11 cellular contexts compared by ENCODE assay signal in genomic region chr18:58716046-58716766, GRCh38. TPM values are rescaled to one million over a fixed set of nuclear protein-coding genes. Genes with fewer than 3 reads are reported as not detected.
DNase-seq lines count a peak whose midpoint lies in the region; ATAC-seq, FAIRE-seq and TF ChIP-seq lines count a peak whose summit lies in the region.
"Had no signal": no experiment of that assay in that cellular context is flagged by ENCODE, and none has a peak within 500 bp of the region (broad histone marks: within the 10 kb centered on the region; RNA-seq: fewer than 3 reads in every experiment).

No MANE protein-coding gene starts in this region.

- CTCF ChIA-PET in activated CD4-positive, alpha-beta T cell treated with anti-CD3 and anti-CD28 coated beads, Interleukin-2, amount 10 ng/mL, durations not matched to agents 7 days and 5 days (lab: Charles Lee), result interaction anchor here (0.9 to 1.6 kb wide), 2 partner anchors 19 to 86 kb away, joined by 3 to 4 read pairs; no protein-coding TSS in a partner anchor
- CTCF ChIA-PET in activated CD4-positive, alpha-beta memory T cell treated with anti-CD3 and anti-CD28 coated beads for 36 hours (lab: Charles Lee), result interaction anchor here (0.7 to 1.1 kb wide), 3 partner anchors 7 to 48 kb away, joined by 3 to 5 read pairs (median 3); no protein-coding TSS in a partner anchor

- TF ChIP-seq EP300 in upper lobe of left lung (IDR thresholded peaks at IDR 0.05), result no peak

- TF ChIP-seq CTCF in upper lobe of left lung (IDR thresholded peaks at IDR 0.05), result no peak

- H3K4me1 Mint-ChIP-seq in activated CD4-positive, alpha-beta T cell treated with anti-CD3 and anti-CD28 coated beads, Interleukin-2, amount 10 ng/mL, durations not matched to agents 7 days and 5 days, result peaks cover 41% of the 10 kb centered on the region
- peaks cover 44% of the 10 kb centered on the region for H3K4me1 Mint-ChIP-seq in activated CD4-positive, alpha-beta memory T cell treated with anti-CD3 and anti-CD28 coated beads for 36 hours (ENCODE audit: low read depth)

- 46 to 77% (median 61%) methylated on average over 4 of the region's 4 CpGs for WGBS in small intestine, 3 donors
- WGBS in upper lobe of left lung, 2 donors, result 33 to 37% methylated on average over 4 of the region's 4 CpGs

- no peak for TF ChIP-seq POLR2A in upper lobe of left lung (IDR thresholded peaks at IDR 0.05)

- no peaks in the 10 kb centered on the region for H3K9me3 Mint-ChIP-seq in activated CD4-positive, alpha-beta T cell treated with anti-CD3 and anti-CD28 coated beads, Interleukin-2, amount 10 ng/mL, durations not matched to agents 7 days and 5 days
- no peaks in the 10 kb centered on the region for H3K9me3 Mint-ChIP-seq in activated CD4-positive, alpha-beta memory T cell treated with anti-CD3 and anti-CD28 coated beads for 36 hours

- H3K4me3 ChIP-seq in small intestine (ENCODE audit: low read depth in 1 of 2, low read length in 2 of 2) (no peak overlapping the region), upper lobe of left lung (no peak overlapping the region)
- H3K4me3 ChIP-seq: A549 had no signal

- H3K9me3 ChIP-seq in small intestine (ENCODE audit: control insufficient read depth, low read depth) (no peaks in the 10 kb centered on the region), upper lobe of left lung (no peaks in the 10 kb centered on the region)
- H3K9me3 ChIP-seq: A549 had no signal

- H3K4me3 Mint-ChIP-seq in activated CD4-positive, alpha-beta T cell treated with anti-CD3 and anti-CD28 coated beads, Interleukin-2, amount 10 ng/mL, durations not matched to agents 7 days and 5 days, result no peak overlapping the region
- H3K4me3 Mint-ChIP-seq in activated CD4-positive, alpha-beta memory T cell treated with anti-CD3 and anti-CD28 coated beads for 36 hours, result no peak overlapping the region

- H3K4me1 ChIP-seq in small intestine (ENCODE audit: control insufficient read depth in 2 of 2, insufficient read depth in 1 of 2, low read depth in 1 of 2, low read length in 1 of 2) (no peaks in the 10 kb centered on the region), upper lobe of left lung (peaks cover 0 to 8% (median 3%) of the 10 kb centered on the region in 4 donors)
- H3K4me1 ChIP-seq: A549 had no signal

- no peaks in the 10 kb centered on the region for H3K27me3 Mint-ChIP-seq in activated CD4-positive, alpha-beta T cell treated with anti-CD3 and anti-CD28 coated beads, Interleukin-2, amount 10 ng/mL, durations not matched to agents 7 days and 5 days
- H3K27me3 Mint-ChIP-seq in activated CD4-positive, alpha-beta memory T cell treated with anti-CD3 and anti-CD28 coated beads for 36 hours, result no peaks in the 10 kb centered on the region

- POLR2A ChIA-PET in activated CD4-positive, alpha-beta T cell treated with anti-CD3 and anti-CD28 coated beads, Interleukin-2, amount 10 ng/mL, durations not matched to agents 7 days and 5 days (lab: Charles Lee), result interaction anchor here (1.0 kb wide), 1 partner anchor 23 kb away, joined by 5 read pairs; no protein-coding TSS in a partner anchor
- POLR2A ChIA-PET in activated CD4-positive, alpha-beta memory T cell treated with anti-CD3 and anti-CD28 coated beads for 36 hours (lab: Charles Lee), result interaction anchor here (1.2 kb wide), 1 partner anchor 45 kb away, joined by 3 read pairs; the partner anchor contains the start of gene MALT1

- ATAC-seq in HG02884 (IDR thresholded peaks at IDR 0.05; ENCODE audit: unreplicated experiment), result peak; percentile 79
- no peak for ATAC-seq in upper lobe of left lung (ENCODE audit: low FRiP score in 2 of 2)
- ATAC-seq: A549 had no signal

- peak overlapping the region; percentile 80 for H3K27ac Mint-ChIP-seq in activated CD4-positive, alpha-beta T cell treated with anti-CD3 and anti-CD28 coated beads, Interleukin-2, amount 10 ng/mL, durations not matched to agents 7 days and 5 days
- peak overlapping the region; percentile 46 for H3K27ac Mint-ChIP-seq in activated CD4-positive, alpha-beta memory T cell treated with anti-CD3 and anti-CD28 coated beads for 36 hours

- no peak for FAIRE-seq in small intestine (lab: Jason Lieb, UNC)
- FAIRE-seq: A549 had no signal

- peak overlapping the region in 1 of 2 donors; percentile 27 for H3K27ac ChIP-seq in small intestine (ENCODE audit: low read depth in 1 of 2, low read length in 1 of 2)
- H3K27ac ChIP-seq in upper lobe of left lung, result no peak overlapping the region
- H3K27ac ChIP-seq: A549 had no signal

- H3K36me3 ChIP-seq in small intestine (ENCODE audit: control insufficient read depth in 2 of 2, insufficient read depth in 2 of 2, low read length in 2 of 2) (peaks cover 0 to 2% of the 10 kb centered on the region in 2 donors), upper lobe of left lung (peaks cover 0 to 9% (median 0%) of the 10 kb centered on the region in 4 donors)

- peak; percentile 23 for DNase-seq in activated CD4-positive, alpha-beta T cell treated with anti-CD3 and anti-CD28 coated beads, Interleukin-2, amount 10 ng/mL, durations not matched to agents 7 days and 5 days
- DNase-seq in activated CD4-positive, alpha-beta T cell treated with anti-CD3 and anti-CD28 coated beads for 48 hours, result no peak
- DNase-seq in activated CD4-positive, alpha-beta memory T cell treated with anti-CD3 and anti-CD28 coated beads for 36 hours, result no peak
- peak; percentile 28 for DNase-seq in small intestine
- DNase-seq in NCI-H146 treated with DMSO at 0.1 percent for 48 hours (lab: John Stamatoyannopoulos, UW; ENCODE audit: unreplicated experiment), result no peak
- no peak for DNase-seq in upper lobe of left lung
- DNase-seq in retina, result no peak
- DNase-seq: NCI-H2227 treated with DMSO at 0.1 percent for 48 hours, T-helper 9 cell had no signal

- H3K36me3 Mint-ChIP-seq in activated CD4-positive, alpha-beta T cell treated with anti-CD3 and anti-CD28 coated beads, Interleukin-2, amount 10 ng/mL, durations not matched to agents 7 days and 5 days (ENCODE audit: low read depth), result peaks cover 66% of the 10 kb centered on the region
- H3K36me3 Mint-ChIP-seq in activated CD4-positive, alpha-beta memory T cell treated with anti-CD3 and anti-CD28 coated beads for 36 hours, result peaks cover 20% of the 10 kb centered on the region

- intact Hi-C loops in activated CD4-positive, alpha-beta memory T cell treated with anti-CD3 and anti-CD28 coated beads for 36 hours (cut with micrococcal nuclease), result loop anchor here (2.0 kb wide), 1 partner anchor 19 kb away; no protein-coding TSS in a partner anchor

- H3K27me3 ChIP-seq in small intestine (ENCODE audit: control insufficient read depth in 2 of 2, insufficient read depth in 2 of 2, low read length in 2 of 2), result no peaks in the 10 kb centered on the region
- no peaks in the 10 kb centered on the region for H3K27me3 ChIP-seq in upper lobe of left lung

RNA-seq across cellular contexts. Expression of gene MALT1, which starts 44.9 kb away (rescaled TPM):
- 10 to 100 TPM; 52.1 to 57.0 TPM for total RNA-seq in activated CD4-positive, alpha-beta T cell treated with anti-CD3 and anti-CD28 coated beads, Interleukin-2, amount 10 ng/mL, durations not matched to agents 7 days and 5 days
- total RNA-seq in activated CD4-positive, alpha-beta memory T cell treated with anti-CD3 and anti-CD28 coated beads for 36 hours, result 10 to 100 TPM; 42.5 to 44.3 TPM
- 1 to 10 TPM; 4.9 to 6.3 (median 6.2) TPM for polyA plus RNA-seq in small intestine
- 10 to 100 TPM; 17.1 to 29.3 (median 24.6) TPM for total RNA-seq in upper lobe of left lung

Comparison
In these comparisons a context has a peak if more than half of its experiments do, and no peak if none do; other contexts are left out.
1. DNase-seq: peak in activated CD4-positive, alpha-beta T cell treated with anti-CD3 and anti-CD28 coated beads, Interleukin-2, amount 10 ng/mL, durations not matched to agents 7 days and 5 days (single experiment) and small intestine (single experiment); none in activated CD4-positive, alpha-beta T cell treated with anti-CD3 and anti-CD28 coated beads for 48 hours (single experiment), activated CD4-positive, alpha-beta memory T cell treated with anti-CD3 and anti-CD28 coated beads for 36 hours (single experiment), NCI-H146 treated with DMSO at 0.1 percent for 48 hours (single experiment), upper lobe of left lung (0 of 2) and retina (single experiment).